23 cellular contexts compared by ENCODE assay signal in the genomic region with DNA sequence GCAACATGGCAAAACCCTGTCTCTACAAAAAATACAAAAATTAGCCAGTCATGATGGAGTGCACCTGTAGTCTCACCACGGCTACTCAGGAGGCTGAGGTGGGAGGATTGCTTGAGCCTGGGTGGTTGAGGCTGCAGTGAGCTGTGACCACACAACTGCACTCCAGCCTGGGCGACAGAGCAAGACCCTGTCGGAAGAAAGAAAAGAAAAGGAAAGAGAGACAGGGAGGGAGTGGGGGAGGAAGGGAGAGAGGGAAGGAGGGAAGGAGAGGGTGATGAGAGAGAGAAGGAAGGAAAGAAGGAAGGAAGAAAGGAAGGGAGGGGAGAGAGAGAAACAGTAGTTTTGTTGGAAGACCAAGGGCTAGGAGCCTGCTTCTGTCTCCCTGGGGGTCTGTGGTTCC.
A peak's percentile ranks its signal among the peaks of the same experiment; 100 is the strongest.
DNase-seq lines count a peak whose midpoint lies in the region; ATAC-seq and TF ChIP-seq lines count a peak whose summit lies in the region.
"Had no signal": no experiment of that assay in that cellular context is flagged by ENCODE, and none has a peak within 500 bp of the region (broad histone marks: within the 10 kb centered on the region; RNA-seq: fewer than 3 reads in every experiment).

No MANE protein-coding gene starts in this region.

- peaks cover 43% of the 10 kb centered on the region for H3K27me3 ChIP-seq in BLaER1
- H3K27me3 ChIP-seq in IMR-90 (ENCODE audit: control insufficient read depth, insufficient read depth, low read length) = no peaks in the 10 kb centered on the region
- H3K27me3 ChIP-seq in hepatocyte = no peaks in the 10 kb centered on the region
- H3K27me3 ChIP-seq: upper lobe of right lung had no signal

- H3K14ac ChIP-seq in IMR-90 (replicated peaks; ENCODE audit: low read depth, low read length) = no peak overlapping the region

- H2AFZ ChIP-seq in IMR-90 (replicated peaks; ENCODE audit: low read length, poor library complexity) (no peak overlapping the region), hepatocyte (no peak overlapping the region)

- intact Hi-C loops in IMR-90 (cut with micrococcal nuclease) = no loop called here

- no peak overlapping the region for H3K27ac ChIP-seq in BLaER1
- H3K27ac ChIP-seq in IMR-90 (ENCODE audit: insufficient read depth, low read length) = no peak overlapping the region
- H3K27ac ChIP-seq in hepatocyte = peak overlapping the region; percentile 100
- H3K27ac ChIP-seq: upper lobe of right lung had no signal

- H3K4me1 Mint-ChIP-seq in stimulated activated effector memory CD8-positive, alpha-beta T cell treated with anti-CD3 and anti-CD28 coated beads, Interleukin-12 subunit alpha, Interleukin-12 subunit beta, amount 100 ng/mL, for 72 hours = peaks cover 9% of the 10 kb centered on the region
- peaks cover 0 to 9% of the 10 kb centered on the region in 2 donors for H3K4me1 Mint-ChIP-seq in immature natural killer cell

- H3K27me3 Mint-ChIP-seq in immature natural killer cell (ENCODE audit: low read depth in 3 of 3) = peaks cover 10 to 19% (median 14%) of the 10 kb centered on the region in 3 donors
- H3K27me3 Mint-ChIP-seq: CD4-positive, alpha-beta T cell; stimulated activated naive CD8-positive, alpha-beta T cell treated with anti-CD3 and anti-CD28 coated beads, Interleukin-15, Interleukin-2, amounts not matched to agents 100 ng/mL and 50 ng/mL, for 24 hours had no signal

- no TSS peak for BruUV-seq in IMR-90 (replicated peaks; lab: Mats Ljungman, UMichigan)

- H3K36me3 ChIP-seq in BLaER1 (no peaks in the 10 kb centered on the region), IMR-90 (ENCODE audit: control insufficient read depth, insufficient read depth, low read length) (no peaks in the 10 kb centered on the region), hepatocyte (replicated peaks; ENCODE audit: insufficient read depth, low read depth) (no peaks in the 10 kb centered on the region)
- H3K36me3 ChIP-seq: upper lobe of right lung had no signal

- no peak overlapping the region for H3K9ac ChIP-seq in BLaER1
- no peak overlapping the region for H3K9ac ChIP-seq in IMR-90 (ENCODE audit: low read depth, low read length)

- DNase-seq in IMR-90 (no peak), hepatocyte (ENCODE audit: low spot score) (no peak), RPMI8226 (no peak), immature natural killer cell (no peak)
- no peak for DNase-seq in stimulated activated effector memory CD8-positive, alpha-beta T cell treated with anti-CD3 and anti-CD28 coated beads, Interleukin-12 subunit alpha, Interleukin-12 subunit beta, amount 100 ng/mL, for 72 hours (ENCODE audit: low spot score in 2 of 2)
- DNase-seq: activated B cell treated with CpG ODN at 0.5 μM for 24 hours; activated CD4-positive, alpha-beta T cell treated with anti-CD3 and anti-CD28 coated beads, Interleukin-2, amount 50 U/mL, for 48 hours; activated gamma-delta T cell treated with Interleukin-2 at 50 U/mL for 16 hours; amniotic stem cell; CD4-positive, alpha-beta T cell; GDM1; H7; KG1; NCI-H146; NCI-H2171; nephron progenitor cell; stimulated activated CD4-positive, alpha-beta T cell treated with anti-CD3 and anti-CD28 coated beads, Interleukin-4, amount 100 ng/mL, for 24 hours; T-helper 9 cell; upper lobe of right lung had no signal

- WGBS in IMR-90 (ENCODE audit: extremely low coverage in 2 of 2, insufficient read length in 1 of 2), 2 experiments = no CpG with 5 or more reads among the region's 3 CpGs
- WGBS in hepatocyte (ENCODE audit: low lambda C conversion rate, missing lambda C conversion rate) = 97% methylated on average over 3 of the region's 3 CpGs

- no peaks in the 10 kb centered on the region for H3K36me3 Mint-ChIP-seq in stimulated activated effector memory CD8-positive, alpha-beta T cell treated with anti-CD3 and anti-CD28 coated beads, Interleukin-12 subunit alpha, Interleukin-12 subunit beta, amount 100 ng/mL, for 72 hours
- peaks cover 0 to 4% (median 0%) of the 10 kb centered on the region in 3 donors for H3K36me3 Mint-ChIP-seq in immature natural killer cell

- H4K91ac ChIP-seq in IMR-90 (ENCODE audit: insufficient read depth, low read depth, low read length) = peak overlapping the region; percentile 66; the same call in 1 of the 2 replicates

- peak overlapping the region; percentile 46 for H3K4me2 ChIP-seq in BLaER1
- no peak overlapping the region for H3K4me2 ChIP-seq in IMR-90 (ENCODE audit: low read depth, low read length)
- no peak overlapping the region for H3K4me2 ChIP-seq in hepatocyte

- no peak overlapping the region for H3K4me3 Mint-ChIP-seq in stimulated activated effector memory CD8-positive, alpha-beta T cell treated with anti-CD3 and anti-CD28 coated beads, Interleukin-12 subunit alpha, Interleukin-12 subunit beta, amount 100 ng/mL, for 72 hours
- no peak overlapping the region for H3K4me3 Mint-ChIP-seq in immature natural killer cell
- H3K4me3 Mint-ChIP-seq: activated B cell treated with CpG ODN at 0.5 μM for 24 hours; CD4-positive, alpha-beta T cell; nephron progenitor cell; stimulated activated naive CD8-positive, alpha-beta T cell treated with anti-CD3 and anti-CD28 coated beads, Interleukin-15, Interleukin-2, amounts not matched to agents 100 ng/mL and 50 ng/mL, for 24 hours had no signal

- peaks cover 32% of the 10 kb centered on the region for H3K9me1 ChIP-seq in IMR-90 (ENCODE audit: insufficient read depth, low read length)

- TF ChIP-seq CTCF in IMR-90 (conservative IDR thresholded peaks at IDR 0.05; ENCODE audit: low read depth, low read length) = no peak
- no peak for TF ChIP-seq CTCF in hepatocyte (IDR thresholded peaks at IDR 0.05; ENCODE audit: poor library complexity)

- peak overlapping the region; percentile 48; the same call in 1 of the 2 replicates for H3K4ac ChIP-seq in IMR-90 (ENCODE audit: low read depth, low read length)

- no peaks in the 10 kb centered on the region for H3K9me2 ChIP-seq in hepatocyte (replicated peaks; ENCODE audit: insufficient read depth)

- no peak for TF ChIP-seq RAD21 in IMR-90 (IDR thresholded peaks at IDR 0.05; ENCODE audit: low read length)

- H3K18ac ChIP-seq in IMR-90 (ENCODE audit: low read depth, low read length) = no peak overlapping the region

- TF ChIP-seq POLR2A in IMR-90 (IDR thresholded peaks at IDR 0.05; ENCODE audit: low read depth, low read length) = no peak

- no peak overlapping the region; the same call in 1 of the 2 replicates for H2BK20ac ChIP-seq in IMR-90 (ENCODE audit: low read depth, low read length)

- no peak for ATAC-seq in IMR-90 (ENCODE audit: low read depth)
- no peak for ATAC-seq in stimulated activated effector memory CD8-positive, alpha-beta T cell treated with anti-CD3 and anti-CD28 coated beads, Interleukin-12 subunit alpha, Interleukin-12 subunit beta, amount 100 ng/mL, for 72 hours
- no peak for ATAC-seq in activated CD4-positive, CD25-positive, alpha-beta regulatory T cell treated with anti-CD3 and anti-CD28 coated beads, Interleukin-2, amount 50 U/mL, for 24 hours
- ATAC-seq: left lobe of liver, upper lobe of right lung had no signal

- dilution Hi-C loops in IMR-90 (cut with HindIII; ENCODE audit: low sequenced_read_pairs, unreplicated experiment) = no loop called here

- H3K9me3 ChIP-seq in BLaER1 (peaks cover 11% of the 10 kb centered on the region), IMR-90 (ENCODE audit: control insufficient read depth, insufficient read depth, low read length) (0 out of 2 replicates have a peak, but pooled peaks cover 4% of the 10 kb centered on the region), hepatocyte (ENCODE audit: low read depth) (no peaks in the 10 kb centered on the region)
- H3K9me3 ChIP-seq: upper lobe of right lung had no signal

- no peak overlapping the region for H2AK9ac ChIP-seq in IMR-90 (replicated peaks; ENCODE audit: low read depth, low read length, poor library complexity)

- peak overlapping the region; percentile 97; the same call in 2 of the 3 replicates for H2BK15ac ChIP-seq in IMR-90 (ENCODE audit: low read depth, low read length)

- peak overlapping the region in 1 of 2 experiments; percentile 25; a peak in 2 of 4 replicates for H4K8ac ChIP-seq in IMR-90 (ENCODE audit: low read depth in 2 of 2, low read length in 2 of 2)

- peak overlapping the region; percentile 82; the same call in 1 of the 2 replicates for H3K23ac ChIP-seq in IMR-90 (ENCODE audit: low read depth, low read length)

- H2BK120ac ChIP-seq in IMR-90 (ENCODE audit: low read depth, low read length) = peak overlapping the region; percentile 73; the same call in 1 of the 2 replicates

- no peak overlapping the region for H2BK5ac ChIP-seq in IMR-90 (ENCODE audit: low read depth, low read length, poor library complexity, severe bottlenecking)

- peak overlapping the region; percentile 18 for H3K27ac Mint-ChIP-seq in stimulated activated effector memory CD8-positive, alpha-beta T cell treated with anti-CD3 and anti-CD28 coated beads, Interleukin-12 subunit alpha, Interleukin-12 subunit beta, amount 100 ng/mL, for 72 hours
- H3K27ac Mint-ChIP-seq in immature natural killer cell = no peak overlapping the region
- H3K27ac Mint-ChIP-seq: activated B cell treated with CpG ODN at 0.5 μM for 24 hours; CD4-positive, alpha-beta T cell; stimulated activated naive CD8-positive, alpha-beta T cell treated with anti-CD3 and anti-CD28 coated beads, Interleukin-15, Interleukin-2, amounts not matched to agents 100 ng/mL and 50 ng/mL, for 24 hours had no signal

- H3K4me3 ChIP-seq in BLaER1 (no peak overlapping the region), IMR-90 (ENCODE audit: insufficient read depth, low read depth, low read length) (no peak overlapping the region), hepatocyte (no peak overlapping the region)
- H3K4me3 ChIP-seq: upper lobe of right lung had no signal

- in situ Hi-C loops in IMR-90 (cut with MboI; ENCODE audit: low sequenced_read_pairs) = no loop called here

- no peak overlapping the region for H2AK5ac ChIP-seq in IMR-90 (ENCODE audit: low read depth, low read length)

- POLR2A ChIA-PET in IMR-90 (lab: Charles Lee; ENCODE audit: unreplicated experiment) = no interaction called here

- H3K79me1 ChIP-seq in IMR-90 (ENCODE audit: low read depth in 1 of 2, low read length in 2 of 2) = peaks cover 4 to 15% of the 10 kb centered on the region in 2 experiments; a peak in 2 of 4 replicates

- H4K20me1 ChIP-seq in BLaER1 (no peaks in the 10 kb centered on the region), IMR-90 (ENCODE audit: insufficient read depth, low read length) (no peaks in the 10 kb centered on the region), hepatocyte (ENCODE audit: insufficient read depth, poor library complexity, severe bottlenecking) (no peaks in the 10 kb centered on the region)

- no peak overlapping the region for H3K56ac ChIP-seq in IMR-90 (ENCODE audit: extremely low read depth, insufficient read depth, low read length)

- H3K9me3 Mint-ChIP-seq in stimulated activated effector memory CD8-positive, alpha-beta T cell treated with anti-CD3 and anti-CD28 coated beads, Interleukin-12 subunit alpha, Interleukin-12 subunit beta, amount 100 ng/mL, for 72 hours = no peaks in the 10 kb centered on the region
- no peaks in the 10 kb centered on the region for H3K9me3 Mint-ChIP-seq in immature natural killer cell
- H3K9me3 Mint-ChIP-seq: CD4-positive, alpha-beta T cell; stimulated activated naive CD8-positive, alpha-beta T cell treated with anti-CD3 and anti-CD28 coated beads, Interleukin-15, Interleukin-2, amounts not matched to agents 100 ng/mL and 50 ng/mL, for 24 hours had no signal

- peaks cover 47% of the 10 kb centered on the region for H3K4me1 ChIP-seq in BLaER1
- peaks cover 27% of the 10 kb centered on the region for H3K4me1 ChIP-seq in IMR-90 (ENCODE audit: control insufficient read depth, insufficient read depth, low read length)
- peaks cover 42% of the 10 kb centered on the region for H3K4me1 ChIP-seq in hepatocyte (ENCODE audit: insufficient read depth)

- no peaks in the 10 kb centered on the region for H3K79me2 ChIP-seq in hepatocyte

- no peak overlapping the region for H4K5ac ChIP-seq in IMR-90 (ENCODE audit: low read depth, low read length)

- CTCF ChIA-PET in IMR-90 (lab: Yijun Ruan, JAX) = no interaction called here
